In genomic region chr20:10483691-10484090, GRCh38 we compare ENCODE assay signal across 28 cellular contexts.
"Had no signal": no experiment of that assay in that cellular context is flagged by ENCODE, and none has a peak within 500 bp of the region (broad histone marks: within the 10 kb centered on the region; RNA-seq: fewer than 3 reads in every experiment).

No MANE protein-coding gene starts in this region.

- H3K27me3 Mint-ChIP-seq: effector memory CD8-positive, alpha-beta T cell; naive thymus-derived CD4-positive, alpha-beta T cell; stimulated activated naive B cell treated with anti-CD40 and anti-IgM and Interleukin-4, amounts not matched to agents 10 μg/mL and 1 μg/mL and 100 μg/mL, for 72 hours; stimulated activated naive CD8-positive, alpha-beta T cell treated with anti-CD3 and anti-CD28 coated beads, Interleukin-15, Interleukin-2, amounts not matched to agents 100 ng/mL and 50 ng/mL, for 24 hours had no signal

- H3K27ac Mint-ChIP-seq: effector memory CD8-positive, alpha-beta T cell; immature natural killer cell; naive thymus-derived CD4-positive, alpha-beta T cell; stimulated activated naive B cell treated with anti-CD40 and anti-IgM and Interleukin-4, amounts not matched to agents 10 μg/mL and 1 μg/mL and 100 μg/mL, for 72 hours; stimulated activated naive CD8-positive, alpha-beta T cell treated with anti-CD3 and anti-CD28 coated beads, Interleukin-15, Interleukin-2, amounts not matched to agents 100 ng/mL and 50 ng/mL, for 24 hours had no signal

- H3K36me3 Mint-ChIP-seq: immature natural killer cell had no signal

- DNase-seq: effector memory CD8-positive, alpha-beta T cell; foreskin keratinocyte; heart left ventricle; hippocampal formation; immature natural killer cell; kidney; mesendoderm; midbrain; naive thymus-derived CD4-positive, alpha-beta T cell; occipital lobe; ovary; posterior cingulate gyrus; psoas muscle; right cardiac atrium; spleen; stimulated activated CD4-positive, alpha-beta T cell treated with anti-CD3 and anti-CD28 coated beads, Interleukin-2, amount 100 ng/mL, for 48 hours; stimulated activated naive B cell treated with anti-CD40 and anti-IgM and Interleukin-4, amounts not matched to agents 10 μg/mL and 1 μg/mL and 100 μg/mL, for 72 hours; upper lobe of left lung had no signal

- H3K27me3 ChIP-seq: foreskin keratinocyte, gastroesophageal sphincter, heart left ventricle, ovary, spleen, tibial nerve, upper lobe of left lung had no signal

- FAIRE-seq: kidney, urothelium cell line had no signal

- H3K4me3 Mint-ChIP-seq: effector memory CD8-positive, alpha-beta T cell; immature natural killer cell; naive thymus-derived CD4-positive, alpha-beta T cell; stimulated activated naive B cell treated with anti-CD40 and anti-IgM and Interleukin-4, amounts not matched to agents 10 μg/mL and 1 μg/mL and 100 μg/mL, for 72 hours; stimulated activated naive CD8-positive, alpha-beta T cell treated with anti-CD3 and anti-CD28 coated beads, Interleukin-15, Interleukin-2, amounts not matched to agents 100 ng/mL and 50 ng/mL, for 24 hours had no signal

- H3K4me1 ChIP-seq: foreskin keratinocyte, gastroesophageal sphincter, psoas muscle had no signal

- H3K4me3 ChIP-seq: coronary artery, gastroesophageal sphincter, heart left ventricle, ovary, psoas muscle, skin epidermis, spleen, thoracic aorta, tibial nerve, upper lobe of left lung had no signal

- ATAC-seq: effector memory CD8-positive, alpha-beta T cell; esophagus mucosa; foreskin keratinocyte; gastroesophageal sphincter; heart left ventricle; left lobe of liver; naive thymus-derived CD4-positive, alpha-beta T cell; psoas muscle; right cardiac atrium; stimulated activated naive B cell treated with anti-CD40 and anti-IgM and Interleukin-4, amounts not matched to agents 10 μg/mL and 1 μg/mL and 100 μg/mL, for 72 hours had no signal

- H3K9me3 ChIP-seq: gastroesophageal sphincter, ovary, psoas muscle, spleen, thoracic aorta, tibial nerve, upper lobe of left lung had no signal

- H3K36me3 ChIP-seq: gastroesophageal sphincter, heart left ventricle, ovary, spleen, thoracic aorta, tibial nerve, upper lobe of left lung had no signal

- H3K9me3 Mint-ChIP-seq: effector memory CD8-positive, alpha-beta T cell; immature natural killer cell; naive thymus-derived CD4-positive, alpha-beta T cell; stimulated activated naive B cell treated with anti-CD40 and anti-IgM and Interleukin-4, amounts not matched to agents 10 μg/mL and 1 μg/mL and 100 μg/mL, for 72 hours; stimulated activated naive CD8-positive, alpha-beta T cell treated with anti-CD3 and anti-CD28 coated beads, Interleukin-15, Interleukin-2, amounts not matched to agents 100 ng/mL and 50 ng/mL, for 24 hours had no signal

- H3K27ac ChIP-seq: coronary artery, epithelial cell of prostate, foreskin keratinocyte, gastroesophageal sphincter, heart left ventricle, ovary, psoas muscle, skin epidermis, spleen, thoracic aorta, tibial nerve, upper lobe of left lung had no signal
